In the genomic region with DNA sequence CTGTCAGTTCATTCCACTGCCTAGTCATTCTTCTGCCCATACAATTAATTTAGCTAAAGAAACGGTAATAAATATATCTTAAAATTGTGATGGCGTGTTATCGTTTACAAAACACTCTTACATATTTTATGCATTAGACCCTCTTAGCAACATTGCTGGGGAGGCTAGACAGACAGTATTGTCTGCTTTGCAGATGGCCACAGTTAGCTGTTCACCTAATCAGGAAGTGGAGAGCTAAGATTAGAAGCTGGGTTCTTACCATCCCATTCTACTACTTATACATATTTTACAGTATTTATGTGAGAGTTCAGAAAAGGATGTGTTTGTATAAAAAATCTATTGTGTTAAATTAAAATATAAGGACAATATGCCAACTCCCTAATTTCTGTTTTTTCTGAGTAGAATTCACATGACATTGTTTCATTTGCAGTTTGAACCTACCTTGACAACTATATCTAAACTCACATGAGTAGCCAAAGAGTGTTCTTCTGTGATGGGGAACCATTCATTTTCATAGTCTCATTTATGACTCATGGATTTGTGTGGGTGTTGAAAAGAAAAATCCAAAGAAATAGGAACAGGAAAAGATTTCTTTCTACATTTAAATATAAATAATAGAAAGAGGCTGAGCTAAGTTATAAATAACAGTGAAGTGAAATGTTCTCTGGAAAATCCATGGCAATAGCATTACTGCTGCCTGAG, we compare ENCODE assay signal across 14 cellular contexts. TPM values are rescaled to one million over a fixed set of nuclear protein-coding genes. Genes with fewer than 3 reads are reported as not detected.
DNase-seq lines count a peak whose midpoint lies in the region; ATAC-seq lines count a peak whose summit lies in the region.
"Had no signal": no experiment of that assay in that cellular context is flagged by ENCODE, and none has a peak within 500 bp of the region (broad histone marks: within the 10 kb centered on the region; RNA-seq: fewer than 3 reads in every experiment).

No MANE protein-coding gene starts in this region.

- H2AFZ ChIP-seq in mesenchymal stem cell (ENCODE audit: low read depth, low read length): no peak overlapping the region

- no peak overlapping the region for H3K23ac ChIP-seq in mesenchymal stem cell (ENCODE audit: low read length in 2 of 2)

- peaks cover 1% of the 10 kb centered on the region for H3K4me1 ChIP-seq in mesenchymal stem cell (ENCODE audit: control insufficient read depth, insufficient read depth, low read depth, low read length)
- H3K4me1 ChIP-seq: psoas muscle had no signal

- no peak overlapping the region for H2AK5ac ChIP-seq in mesenchymal stem cell (ENCODE audit: low read length, severe bottlenecking)

- no peak overlapping the region for H2BK5ac ChIP-seq in mesenchymal stem cell (ENCODE audit: low read depth, low read length, poor library complexity, severe bottlenecking)

- no peak overlapping the region for H4K91ac ChIP-seq in mesenchymal stem cell (ENCODE audit: low read length)

- H3K14ac ChIP-seq in mesenchymal stem cell (ENCODE audit: low read length in 2 of 2): no peak overlapping the region

- ATAC-seq in HG02610 (IDR thresholded peaks at IDR 0.05; ENCODE audit: unreplicated experiment): peak; percentile 55
- ATAC-seq: esophagus mucosa, psoas muscle had no signal

- DNase-seq in GM03348 (ENCODE audit: low spot score): peak; percentile 32
- DNase-seq in RKO (ENCODE audit: low spot score): peak; percentile 8
- no peak for DNase-seq in mesenchymal stem cell
- DNase-seq in AG20443 (ENCODE audit: low spot score): no peak
- DNase-seq in NCI-H187 treated with DMSO at 0.1 percent for 48 hours (lab: John Stamatoyannopoulos, UW): no peak
- no peak for DNase-seq in NCI-H187 (lab: John Stamatoyannopoulos, UW)
- DNase-seq in NCI-H2227 (lab: John Stamatoyannopoulos, UW; ENCODE audit: unreplicated experiment): no peak
- DNase-seq: activated CD4-positive, alpha-beta T cell treated with anti-CD3 and anti-CD28 coated beads, Interleukin-2, amount 50 U/mL, for 4 hours; cortex of kidney; NCI-H2081; NCI-H774; psoas muscle had no signal

- no peak overlapping the region for H4K8ac ChIP-seq in mesenchymal stem cell (ENCODE audit: low read length)

- H3K4me3 ChIP-seq in mesenchymal stem cell (ENCODE audit: insufficient read depth in 1 of 2, low read depth in 1 of 2, low read length in 2 of 2): no peak overlapping the region
- H3K4me3 ChIP-seq: psoas muscle had no signal

- no peak overlapping the region for H2BK120ac ChIP-seq in mesenchymal stem cell (ENCODE audit: low read depth, low read length)

- H3K27ac ChIP-seq in mesenchymal stem cell (ENCODE audit: low read length, poor library complexity, severe bottlenecking): no peak overlapping the region
- H3K27ac ChIP-seq: psoas muscle had no signal

- H3K9ac ChIP-seq in mesenchymal stem cell (ENCODE audit: low read length): peak overlapping the region; percentile 80

- H2BK12ac ChIP-seq in mesenchymal stem cell (ENCODE audit: low read length in 2 of 2): no peak overlapping the region

- H3K4ac ChIP-seq in mesenchymal stem cell (ENCODE audit: low read depth in 1 of 2, low read length in 2 of 2): no peak overlapping the region

- no peak overlapping the region for H3K4me2 ChIP-seq in mesenchymal stem cell (ENCODE audit: low read length, poor library complexity, severe bottlenecking)

- H3K36me3 ChIP-seq in mesenchymal stem cell (ENCODE audit: control insufficient read depth in 1 of 2, insufficient read depth in 2 of 2, low read depth in 1 of 2, low read length in 2 of 2): no peaks in the 10 kb centered on the region

- no peaks in the 10 kb centered on the region for H3K79me1 ChIP-seq in mesenchymal stem cell (replicated peaks; ENCODE audit: low read length, poor library complexity, severe bottlenecking)

- no peak overlapping the region for H2BK15ac ChIP-seq in mesenchymal stem cell (ENCODE audit: low read depth, poor library complexity, severe bottlenecking)

- no CpG with 5 or more reads among the region's 3 CpGs for WGBS in mesenchymal stem cell

- no peaks in the 10 kb centered on the region for H3K27me3 ChIP-seq in mesenchymal stem cell (ENCODE audit: control insufficient read depth in 1 of 2, insufficient read depth in 1 of 2, low read length in 2 of 2)

- no peak overlapping the region for H3K18ac ChIP-seq in mesenchymal stem cell (ENCODE audit: low read depth in 1 of 2, low read length in 2 of 2)

- H3K9me3 ChIP-seq in mesenchymal stem cell (ENCODE audit: control insufficient read depth, low read length): no peaks in the 10 kb centered on the region
- H3K9me3 ChIP-seq: psoas muscle had no signal

RNA-seq across cellular contexts. Expression of a gene that starts 41.7 kb away (rescaled TPM):
- 1.6 TPM for polyA plus RNA-seq in mesenchymal stem cell (2013, experiment 1 of 2)
- polyA plus RNA-seq in mesenchymal stem cell (2013, experiment 2 of 2): 1.7 TPM

Comparison
In these comparisons a context has a peak if more than half of its experiments do, and no peak if none do; other contexts are left out.
1. DNase-seq: peak in GM03348 (single experiment) and RKO (single experiment); none in mesenchymal stem cell (single experiment), AG20443 (single experiment), NCI-H187 treated with DMSO at 0.1 percent for 48 hours (single experiment), NCI-H187 (0 of 2) and NCI-H2227 (single experiment).